In genomic region chr2:151491496-151491895, GRCh38 we compare ENCODE assay signal across 18 cellular contexts.
A peak's percentile ranks its signal among the peaks of the same experiment; 100 is the strongest.
DNase-seq lines count a peak whose midpoint lies in the region; ATAC-seq, FAIRE-seq and TF ChIP-seq lines count a peak whose summit lies in the region.
"Had no signal": no experiment of that assay in that cellular context is flagged by ENCODE, and none has a peak within 500 bp of the region (broad histone marks: within the 10 kb centered on the region; RNA-seq: fewer than 3 reads in every experiment).

No MANE protein-coding gene starts in this region.

- in situ Hi-C loops in gastrocnemius medialis (cut with MboI; ENCODE audit: low sequenced_read_pairs in 4 of 4): no loop called here

- H3K9me3 Mint-ChIP-seq in GM23338: no peaks in the 10 kb centered on the region
- no peaks in the 10 kb centered on the region for H3K9me3 Mint-ChIP-seq in endodermal cell
- H3K9me3 Mint-ChIP-seq: CD4-positive, alpha-beta T cell; H9 had no signal

- no peak for TF ChIP-seq CTCF in GM23338 (conservative IDR thresholded peaks at IDR 0.05; ENCODE audit: low read depth in 2 of 2)
- TF ChIP-seq CTCF in endodermal cell (conservative IDR thresholded peaks at IDR 0.05): no peak
- no peak for TF ChIP-seq CTCF in gastroesophageal sphincter (IDR thresholded peaks at IDR 0.05)
- no peak for TF ChIP-seq CTCF in gastrocnemius medialis (IDR thresholded peaks at IDR 0.05 in 4 of 5, conservative IDR thresholded peaks at IDR 0.05 in 1 of 5)

- H3K9me2 ChIP-seq in GM23338 (ENCODE audit: insufficient read depth): no peaks in the 10 kb centered on the region

- H3K79me2 ChIP-seq in GM23338 (replicated peaks; ENCODE audit: insufficient read depth): no peaks in the 10 kb centered on the region

- H2AFZ ChIP-seq in GM23338: no peak overlapping the region

- TF ChIP-seq EP300 in gastroesophageal sphincter (IDR thresholded peaks at IDR 0.05): no peak

- 85 to 90% methylated on average over 2 to 4 of the region's 4 CpGs for WGBS in endodermal cell (ENCODE audit: insufficient coverage in 1 of 2, insufficient read length in 1 of 2), 2 experiments
- 0 to 20% methylated on average over 1 of the region's 4 CpGs for WGBS in gastroesophageal sphincter (ENCODE audit: low coverage in 1 of 2), 2 donors

- no peaks in the 10 kb centered on the region for H3F3A ChIP-seq in GM23338 (replicated peaks; ENCODE audit: low read depth)

- ATAC-seq in GM23338 (no peak), gastroesophageal sphincter (no peak), gastrocnemius medialis (peak in 1 of 2 donors; percentile 36), GM18505 (IDR thresholded peaks at IDR 0.05; ENCODE audit: unreplicated experiment) (no peak), GM19324 (IDR thresholded peaks at IDR 0.05; ENCODE audit: low FRiP score, unreplicated experiment) (no peak)
- ATAC-seq: A549 had no signal

- TF ChIP-seq POLR2A in gastroesophageal sphincter (IDR thresholded peaks at IDR 0.05) (no peak), gastrocnemius medialis (IDR thresholded peaks at IDR 0.05) (no peak), H54 (IDR thresholded peaks at IDR 0.05; ENCODE audit: low read depth, low read length) (no peak), GM18505 (IDR thresholded peaks at IDR 0.05; ENCODE audit: borderline replicate concordance, extremely low read depth, insufficient read depth, insufficient read length) (no peak)

- no peak overlapping the region for H3K9ac ChIP-seq in endodermal cell (ENCODE audit: extremely low read depth, low read length, poor library complexity, severe bottlenecking)

- H3K27me3 Mint-ChIP-seq in GM23338 (ENCODE audit: insufficient read depth, low read depth, poor library complexity) (peaks cover 2% of the 10 kb centered on the region), endodermal cell (ENCODE audit: insufficient read depth) (no peaks in the 10 kb centered on the region)
- H3K27me3 Mint-ChIP-seq: CD4-positive, alpha-beta T cell had no signal

- no peaks in the 10 kb centered on the region for H3K36me3 ChIP-seq in GM23338 (ENCODE audit: insufficient read depth)
- H3K36me3 ChIP-seq in endodermal cell (ENCODE audit: control insufficient read depth, insufficient read depth, low read length): peaks cover 7% of the 10 kb centered on the region
- H3K36me3 ChIP-seq in gastroesophageal sphincter: peaks cover 0 to 3% of the 10 kb centered on the region in 2 donors
- H3K36me3 ChIP-seq in gastrocnemius medialis: peaks cover 5 to 97% of the 10 kb centered on the region in 2 donors

- H4K20me1 ChIP-seq in GM23338 (replicated peaks; ENCODE audit: insufficient read depth): no peaks in the 10 kb centered on the region; the same call in 1 of the 2 replicates

- no peak overlapping the region for H3K4me3 ChIP-seq in GM23338
- peak overlapping the region; percentile 37 for H3K4me3 ChIP-seq in endodermal cell (ENCODE audit: low read length)
- H3K4me3 ChIP-seq in gastroesophageal sphincter: no peak overlapping the region
- H3K4me3 ChIP-seq in gastrocnemius medialis: no peak overlapping the region
- H3K4me3 ChIP-seq: A549 had no signal

- H3K27ac Mint-ChIP-seq in GM23338 (no peak overlapping the region), endodermal cell (no peak overlapping the region)
- H3K27ac Mint-ChIP-seq: CD4-positive, alpha-beta T cell; H9 had no signal

- intact Hi-C loops in gastrocnemius medialis (cut with DNase I; ENCODE audit: low total_unique reads): no loop called here

- no peak for FAIRE-seq in H54 (lab: Jason Lieb, UNC)
- FAIRE-seq: A549, D721Med, G401.6, GM18507 had no signal

- peaks cover 34% of the 10 kb centered on the region for H3K4me1 Mint-ChIP-seq in GM23338
- H3K4me1 Mint-ChIP-seq in endodermal cell: peaks cover 9% of the 10 kb centered on the region

- H3K27ac ChIP-seq in GM23338 (ENCODE audit: low read depth): no peak overlapping the region; the same call in 1 of the 2 replicates
- no peak overlapping the region for H3K27ac ChIP-seq in endodermal cell (ENCODE audit: low read depth, low read length)
- H3K27ac ChIP-seq in gastroesophageal sphincter: peak overlapping the region in 3 of 4 donors; percentile 29 to 64 (median 58)
- H3K27ac ChIP-seq in gastrocnemius medialis: peak overlapping the region; percentile 8 to 55 (median 31)
- H3K27ac ChIP-seq: 22Rv1, A549, C4-2B had no signal

- H3K36me3 Mint-ChIP-seq in GM23338 (ENCODE audit: low read depth) (no peaks in the 10 kb centered on the region), endodermal cell (ENCODE audit: low read depth) (peaks cover 7% of the 10 kb centered on the region)

- H3K27me3 ChIP-seq in GM23338 (ENCODE audit: insufficient read depth): no peaks in the 10 kb centered on the region
- no peaks in the 10 kb centered on the region for H3K27me3 ChIP-seq in endodermal cell (ENCODE audit: control insufficient read depth, insufficient read depth, low read length, poor library complexity, severe bottlenecking)
- H3K27me3 ChIP-seq in gastroesophageal sphincter: no peaks in the 10 kb centered on the region
- H3K27me3 ChIP-seq in gastrocnemius medialis: no peaks in the 10 kb centered on the region

- H3K4me3 Mint-ChIP-seq in GM23338 (no peak overlapping the region), endodermal cell (no peak overlapping the region)
- H3K4me3 Mint-ChIP-seq: CD4-positive, alpha-beta T cell; H9 had no signal

- H3K9me3 ChIP-seq in endodermal cell (ENCODE audit: control insufficient read depth, low read length) (no peaks in the 10 kb centered on the region), gastroesophageal sphincter (no peaks in the 10 kb centered on the region), gastrocnemius medialis (no peaks in the 10 kb centered on the region)
- H3K9me3 ChIP-seq: A549, Caco-2 had no signal

- 0 out of 2 replicates have a peak overlapping the region, but pooled peaks have one; percentile 56 for H3K4me2 ChIP-seq in GM23338
- H3K4me2 ChIP-seq: A549 had no signal

- H3K4me1 ChIP-seq in GM23338 (ENCODE audit: insufficient read depth): peaks cover 35% of the 10 kb centered on the region
- H3K4me1 ChIP-seq in endodermal cell (ENCODE audit: control insufficient read depth, insufficient read depth, low read length): peaks cover 11% of the 10 kb centered on the region
- peaks cover 0 to 14% (median 0%) of the 10 kb centered on the region in 3 donors for H3K4me1 ChIP-seq in gastroesophageal sphincter
- no peaks in the 10 kb centered on the region for H3K4me1 ChIP-seq in gastrocnemius medialis
- H3K4me1 ChIP-seq: A549, Caco-2 had no signal

- DNase-seq in GM23338 (ENCODE audit: low spot score): no peak
- no peak for DNase-seq in endodermal cell
- no peak for DNase-seq in gastrocnemius medialis
- no peak for DNase-seq in H54 (ENCODE audit: insufficient read length, low spot score)
- DNase-seq: AML-193; Caco-2; CD4-positive, alpha-beta T cell; GOT3; H9 had no signal

TF ChIP-seq in GM23338, 12 proteins besides CTCF, POLR2A, EP300 and RAD21:
- no peak for TF ChIP-seq CREB1 (CRISPR knock-in tag; IDR thresholded peaks at IDR 0.05; ENCODE audit: low read depth)
- no peak for TF ChIP-seq EZH2 (IDR thresholded peaks at IDR 0.05; ENCODE audit: low read depth, unreplicated experiment)
- TF ChIP-seq NANOG (IDR thresholded peaks at IDR 0.05; ENCODE audit: borderline replicate concordance): no peak
- no peak for TF ChIP-seq STAT1 (IDR thresholded peaks at IDR 0.05; ENCODE audit: unreplicated experiment)
- TF ChIP-seq EZH2phosphoT487 (IDR thresholded peaks at IDR 0.05; ENCODE audit: unreplicated experiment): no peak
- TF ChIP-seq ZNF331 (CRISPR knock-in tag; IDR thresholded peaks at IDR 0.05; ENCODE audit: low read depth): no peak
- no peak for TF ChIP-seq POLR2AphosphoS5 (IDR thresholded peaks at IDR 0.05; ENCODE audit: low read depth)
- TF ChIP-seq REST (IDR thresholded peaks at IDR 0.05; ENCODE audit: unreplicated experiment): no peak
TF ChIP-seq in GM23338: peak in this region for 0.

Comparison
In these comparisons a context has a peak if more than half of its experiments do, and no peak if none do; other contexts are left out.
1. H3K27ac ChIP-seq: peak in gastroesophageal sphincter (3 of 4) and gastrocnemius medialis (4 of 4); none in GM23338 (single experiment) and endodermal cell (single experiment).